18 cellular contexts compared by ENCODE assay signal in the genomic region with DNA sequence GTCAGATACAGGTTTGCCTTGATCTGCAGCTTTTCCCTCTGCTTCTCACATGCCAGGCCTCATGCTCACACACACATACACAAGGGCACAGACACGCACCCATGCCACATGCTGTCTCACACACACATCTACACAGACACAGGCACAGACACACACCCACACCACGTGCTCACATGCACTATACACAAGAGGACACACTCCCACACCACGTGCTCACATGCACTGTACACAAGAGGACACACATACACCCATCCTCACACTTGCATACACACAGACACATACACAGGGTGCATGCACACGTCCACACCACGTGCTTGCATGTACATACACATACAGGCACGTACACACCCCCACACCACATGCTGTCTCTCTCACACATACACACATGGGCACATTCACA.
"Had no signal": no experiment of that assay in that cellular context is flagged by ENCODE, and none has a peak within 500 bp of the region (broad histone marks: within the 10 kb centered on the region; RNA-seq: fewer than 3 reads in every experiment).

No MANE protein-coding gene starts in this region.

- H3K36me3 ChIP-seq: colonic mucosa, pancreas, tibial artery had no signal

- H3K4me3 ChIP-seq: colonic mucosa, lung, pancreas, smooth muscle cell, tibial artery had no signal

- H3K4me2 ChIP-seq: smooth muscle cell had no signal

- H3K9me3 ChIP-seq: colonic mucosa, pancreas, tibial artery had no signal

- FAIRE-seq: endothelial cell of umbilical vein, pancreas had no signal

- H3K27ac ChIP-seq: colonic mucosa, pancreas, tibial artery had no signal

- DNase-seq: colonic mucosa; dermis blood vessel endothelial cell; foreskin melanocyte; head of caudate nucleus; hippocampal formation; left colon; left ventricle myocardium superior; mesendoderm; naive B cell; occipital lobe; stimulated activated CD4-positive, alpha-beta T cell treated with anti-CD3 and anti-CD28 coated beads, Interleukin-2, amount 100 ng/mL, for 48 hours; stimulated activated naive CD4-positive, alpha-beta T cell treated with Interleukin-2 at 50 U/mL for 16 hours; tibial artery had no signal

- H3K27me3 ChIP-seq: colonic mucosa, pancreas, tibial artery had no signal

- H3K4me1 ChIP-seq: colonic mucosa, pancreas had no signal

- ATAC-seq: left colon, left ventricle myocardium superior, pancreas, right cardiac atrium had no signal
